Comparison of ENCODE assay signal across 1 cellular context in the genomic region with DNA sequence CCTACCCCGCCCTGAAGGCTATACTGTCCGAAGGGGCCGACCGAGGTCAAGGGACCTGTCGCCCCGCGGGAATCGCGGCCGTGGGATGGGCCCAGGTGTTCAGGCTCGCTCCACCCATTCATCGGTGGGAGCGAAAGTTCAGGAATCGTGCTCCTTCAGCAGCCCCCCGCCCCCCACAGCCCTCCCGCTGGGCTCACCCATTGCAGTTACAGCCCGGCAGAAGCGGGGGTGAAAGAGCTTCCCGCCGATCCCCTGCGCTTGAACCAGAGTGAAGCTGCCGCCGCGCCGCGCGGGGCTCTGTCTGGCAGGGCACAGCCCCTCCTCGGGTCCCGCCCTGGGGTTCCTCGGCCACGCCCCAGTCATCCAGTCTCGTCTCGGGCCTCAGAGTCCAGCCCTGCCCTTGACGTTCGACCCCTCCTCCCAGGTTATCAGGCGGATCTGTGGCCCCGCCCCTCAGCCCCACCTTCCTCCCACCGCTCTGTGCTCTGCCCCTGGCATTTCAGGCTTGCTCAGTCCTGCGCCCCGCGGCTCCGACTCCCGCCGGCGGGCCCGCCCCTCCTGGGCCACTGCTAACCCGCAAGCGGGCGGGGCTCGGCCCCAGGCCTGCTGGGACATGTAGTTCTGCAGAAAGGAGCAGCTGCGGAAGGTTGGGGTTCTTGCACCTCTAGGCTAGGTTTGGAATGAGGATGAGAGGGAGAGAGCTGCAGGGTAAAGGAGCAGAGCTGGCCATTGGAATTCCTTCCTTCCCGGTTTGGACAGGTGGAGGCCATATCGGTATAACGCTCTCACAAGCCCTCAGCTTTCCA.
TF ChIP-seq lines count a peak whose summit lies in the region.

A gene (minus strand): TSS at position 303 of the 806 bp plus-strand sequence. CDS start 3,955 bp downstream, outside the sequence.

TF ChIP-seq in HepG2, 621 proteins besides CTCF, POLR2A, EP300 and RAD21 (continued from another document and continues in another):
- TF ChIP-seq, protein P1, sequence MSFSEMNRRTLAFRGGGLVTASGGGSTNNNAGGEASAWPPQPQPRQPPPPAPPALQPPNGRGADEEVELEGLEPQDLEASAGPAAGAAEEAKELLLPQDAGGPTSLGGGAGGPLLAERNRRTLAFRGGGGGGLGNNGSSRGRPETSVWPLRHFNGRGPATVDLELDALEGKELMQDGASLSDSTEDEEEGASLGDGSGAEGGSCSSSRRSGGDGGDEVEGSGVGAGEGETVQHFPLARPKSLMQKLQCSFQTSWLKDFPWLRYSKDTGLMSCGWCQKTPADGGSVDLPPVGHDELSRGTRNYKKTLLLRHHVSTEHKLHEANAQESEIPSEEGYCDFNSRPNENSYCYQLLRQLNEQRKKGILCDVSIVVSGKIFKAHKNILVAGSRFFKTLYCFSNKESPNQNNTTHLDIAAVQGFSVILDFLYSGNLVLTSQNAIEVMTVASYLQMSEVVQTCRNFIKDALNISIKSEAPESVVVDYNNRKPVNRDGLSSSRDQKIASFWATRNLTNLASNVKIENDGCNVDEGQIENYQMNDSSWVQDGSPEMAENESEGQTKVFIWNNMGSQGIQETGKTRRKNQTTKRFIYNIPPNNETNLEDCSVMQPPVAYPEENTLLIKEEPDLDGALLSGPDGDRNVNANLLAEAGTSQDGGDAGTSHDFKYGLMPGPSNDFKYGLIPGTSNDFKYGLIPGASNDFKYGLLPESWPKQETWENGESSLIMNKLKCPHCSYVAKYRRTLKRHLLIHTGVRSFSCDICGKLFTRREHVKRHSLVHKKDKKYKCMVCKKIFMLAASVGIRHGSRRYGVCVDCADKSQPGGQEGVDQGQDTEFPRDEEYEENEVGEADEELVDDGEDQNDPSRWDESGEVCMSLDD (CRISPR knock-in tag; IDR thresholded peaks at IDR 0.05; ENCODE audit: borderline replicate concordance), result peak; percentile 76; the same call in 1 of the 2 replicates
- TF ChIP-seq, protein P2, sequence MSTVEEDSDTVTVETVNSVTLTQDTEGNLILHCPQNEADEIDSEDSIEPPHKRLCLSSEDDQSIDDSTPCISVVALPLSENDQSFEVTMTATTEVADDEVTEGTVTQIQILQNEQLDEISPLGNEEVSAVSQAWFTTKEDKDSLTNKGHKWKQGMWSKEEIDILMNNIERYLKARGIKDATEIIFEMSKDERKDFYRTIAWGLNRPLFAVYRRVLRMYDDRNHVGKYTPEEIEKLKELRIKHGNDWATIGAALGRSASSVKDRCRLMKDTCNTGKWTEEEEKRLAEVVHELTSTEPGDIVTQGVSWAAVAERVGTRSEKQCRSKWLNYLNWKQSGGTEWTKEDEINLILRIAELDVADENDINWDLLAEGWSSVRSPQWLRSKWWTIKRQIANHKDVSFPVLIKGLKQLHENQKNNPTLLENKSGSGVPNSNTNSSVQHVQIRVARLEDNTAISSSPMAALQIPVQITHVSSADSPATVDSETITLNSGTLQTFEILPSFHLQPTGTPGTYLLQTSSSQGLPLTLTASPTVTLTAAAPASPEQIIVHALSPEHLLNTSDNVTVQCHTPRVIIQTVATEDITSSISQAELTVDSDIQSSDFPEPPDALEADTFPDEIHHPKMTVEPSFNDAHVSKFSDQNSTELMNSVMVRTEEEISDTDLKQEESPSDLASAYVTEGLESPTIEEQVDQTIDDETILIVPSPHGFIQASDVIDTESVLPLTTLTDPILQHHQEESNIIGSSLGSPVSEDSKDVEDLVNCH (CRISPR knock-in tag; IDR thresholded peaks at IDR 0.05), result no peak
- TF ChIP-seq SMARCC2 (IDR thresholded peaks at IDR 0.05) (no peak), ZNF563 (CRISPR knock-in tag; IDR thresholded peaks at IDR 0.05) (0 out of 2 replicates have a peak, but pooled peaks have one; percentile 38), ZNF782 (CRISPR knock-in tag; IDR thresholded peaks at IDR 0.05; ENCODE audit: borderline replicate concordance) (peak; percentile 87; the same call in 1 of the 2 replicates), PCBP2 (optimal IDR thresholded peaks at IDR 0.05; ENCODE audit: low read depth, low read length, poor library complexity, severe bottlenecking) (no peak), JARID2 (CRISPR knock-in tag; IDR thresholded peaks at IDR 0.05; ENCODE audit: insufficient replicate concordance) (no peak), SMC3 (IDR thresholded peaks at IDR 0.05; ENCODE audit: low read length) (no peak), ZNF484 (CRISPR knock-in tag; IDR thresholded peaks at IDR 0.05; ENCODE audit: borderline replicate concordance, low read depth) (no peak), PHF5A (CRISPR knock-in tag; IDR thresholded peaks at IDR 0.05; ENCODE audit: low read depth, unreplicated experiment) (no peak), ZNF383 (CRISPR knock-in tag; IDR thresholded peaks at IDR 0.05; ENCODE audit: borderline replicate concordance) (no peak), SALL1 (CRISPR knock-in tag; IDR thresholded peaks at IDR 0.05) (peak; percentile 77), MXI1 (IDR thresholded peaks at IDR 0.05; ENCODE audit: borderline replicate concordance, low read depth, low read length) (peak; percentile 61; the same call in 1 of the 3 replicates), CBX5 (CRISPR knock-in tag; IDR thresholded peaks at IDR 0.05; ENCODE audit: borderline replicate concordance) (peak; percentile 11; the same call in 1 of the 2 replicates), ZNF790 (CRISPR knock-in tag; IDR thresholded peaks at IDR 0.05; ENCODE audit: borderline replicate concordance) (no peak; the same call in 1 of the 2 replicates), ZNF501 (CRISPR knock-in tag; IDR thresholded peaks at IDR 0.05) (peak; percentile 96), PHF21A (CRISPR knock-in tag; IDR thresholded peaks at IDR 0.05) (peak; percentile 90), NFATC3 (CRISPR knock-in tag; IDR thresholded peaks at IDR 0.05) (no peak), NAIF1 (CRISPR knock-in tag; IDR thresholded peaks at IDR 0.05; ENCODE audit: borderline replicate concordance) (0 out of 2 replicates have a peak, but pooled peaks have one; percentile 72), SATB2 (CRISPR knock-in tag; IDR thresholded peaks at IDR 0.05) (no peak; the same call in 1 of the 2 replicates), ZNF331 (CRISPR knock-in tag; IDR thresholded peaks at IDR 0.05) (peak; percentile 58; the same call in 1 of the 2 replicates), FOXK2 (IDR thresholded peaks at IDR 0.05) (no peak), ZBTB1 (CRISPR knock-in tag; IDR thresholded peaks at IDR 0.05; ENCODE audit: borderline replicate concordance) (no peak), ZNF30 (CRISPR knock-in tag; IDR thresholded peaks at IDR 0.05) (no peak), GPN1 (CRISPR knock-in tag; IDR thresholded peaks at IDR 0.05; ENCODE audit: borderline replicate concordance) (no peak), ZNF607 (CRISPR knock-in tag; IDR thresholded peaks at IDR 0.05; ENCODE audit: borderline replicate concordance) (peak; percentile 88; the same call in 1 of the 2 replicates), ZNF333 (CRISPR knock-in tag; IDR thresholded peaks at IDR 0.05; ENCODE audit: borderline replicate concordance) (no peak; the same call in 1 of the 2 replicates), ZSCAN22 (CRISPR knock-in tag; IDR thresholded peaks at IDR 0.05) (no peak; the same call in 1 of the 2 replicates), DPF2 (CRISPR knock-in tag; IDR thresholded peaks at IDR 0.05; ENCODE audit: borderline replicate concordance, low read depth) (no peak), ZNF44 (CRISPR knock-in tag; IDR thresholded peaks at IDR 0.05) (no peak), ZNF841 (CRISPR knock-in tag; IDR thresholded peaks at IDR 0.05; ENCODE audit: borderline replicate concordance) (no peak), RXRB (CRISPR knock-in tag; IDR thresholded peaks at IDR 0.05; ENCODE audit: borderline replicate concordance) (no peak; the same call in none of the 2 replicates), ZNF101 (CRISPR knock-in tag; IDR thresholded peaks at IDR 0.05; ENCODE audit: borderline replicate concordance, low read depth) (no peak), ZNF552 (CRISPR knock-in tag; IDR thresholded peaks at IDR 0.05; ENCODE audit: borderline replicate concordance) (no peak), HOXA5 (CRISPR knock-in tag; IDR thresholded peaks at IDR 0.05) (peak; percentile 48; the same call in 1 of the 2 replicates)
- TF ChIP-seq, protein P3, sequence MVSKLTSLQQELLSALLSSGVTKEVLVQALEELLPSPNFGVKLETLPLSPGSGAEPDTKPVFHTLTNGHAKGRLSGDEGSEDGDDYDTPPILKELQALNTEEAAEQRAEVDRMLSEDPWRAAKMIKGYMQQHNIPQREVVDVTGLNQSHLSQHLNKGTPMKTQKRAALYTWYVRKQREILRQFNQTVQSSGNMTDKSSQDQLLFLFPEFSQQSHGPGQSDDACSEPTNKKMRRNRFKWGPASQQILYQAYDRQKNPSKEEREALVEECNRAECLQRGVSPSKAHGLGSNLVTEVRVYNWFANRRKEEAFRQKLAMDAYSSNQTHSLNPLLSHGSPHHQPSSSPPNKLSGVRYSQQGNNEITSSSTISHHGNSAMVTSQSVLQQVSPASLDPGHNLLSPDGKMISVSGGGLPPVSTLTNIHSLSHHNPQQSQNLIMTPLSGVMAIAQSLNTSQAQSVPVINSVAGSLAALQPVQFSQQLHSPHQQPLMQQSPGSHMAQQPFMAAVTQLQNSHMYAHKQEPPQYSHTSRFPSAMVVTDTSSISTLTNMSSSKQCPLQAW (CRISPR knock-in tag; IDR thresholded peaks at IDR 0.05), result peak; percentile 92
- TF ChIP-seq, protein P4, sequence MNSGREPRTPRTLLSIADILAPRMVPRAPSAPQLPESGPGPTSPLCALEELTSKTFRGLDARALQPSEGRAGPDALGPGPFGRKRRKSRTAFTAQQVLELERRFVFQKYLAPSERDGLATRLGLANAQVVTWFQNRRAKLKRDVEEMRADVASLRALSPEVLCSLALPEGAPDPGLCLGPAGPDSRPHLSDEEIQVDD (CRISPR knock-in tag; IDR thresholded peaks at IDR 0.05; ENCODE audit: borderline replicate concordance), result no peak; the same call in 1 of the 2 replicates
- TF ChIP-seq, protein P5, sequence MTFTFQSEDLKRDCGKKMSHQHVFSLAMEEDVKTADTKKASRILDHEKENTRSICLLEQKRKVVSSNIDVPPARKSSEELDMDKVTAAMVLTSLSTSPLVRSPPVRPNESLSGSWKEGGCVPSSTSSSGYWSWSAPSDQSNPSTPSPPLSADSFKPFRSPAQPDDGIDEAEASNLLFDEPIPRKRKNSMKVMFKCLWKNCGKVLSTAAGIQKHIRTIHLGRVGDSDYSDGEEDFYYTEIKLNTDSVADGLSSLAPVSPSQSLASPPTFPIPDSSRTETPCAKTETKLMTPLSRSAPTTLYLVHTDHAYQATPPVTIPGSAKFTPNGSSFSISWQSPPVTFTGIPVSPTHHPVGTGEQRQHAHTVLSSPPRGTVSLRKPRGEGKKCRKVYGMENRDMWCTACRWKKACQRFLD (CRISPR knock-in tag; IDR thresholded peaks at IDR 0.05; ENCODE audit: borderline replicate concordance), result no peak
- TF ChIP-seq, protein P6, sequence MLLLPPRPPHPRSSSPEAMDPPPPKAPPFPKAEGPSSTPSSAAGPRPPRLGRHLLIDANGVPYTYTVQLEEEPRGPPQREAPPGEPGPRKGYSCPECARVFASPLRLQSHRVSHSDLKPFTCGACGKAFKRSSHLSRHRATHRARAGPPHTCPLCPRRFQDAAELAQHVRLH (CRISPR knock-in tag; IDR thresholded peaks at IDR 0.05; ENCODE audit: borderline replicate concordance, low read depth), result no peak; the same call in 1 of the 2 replicates
- TF ChIP-seq, protein P7, sequence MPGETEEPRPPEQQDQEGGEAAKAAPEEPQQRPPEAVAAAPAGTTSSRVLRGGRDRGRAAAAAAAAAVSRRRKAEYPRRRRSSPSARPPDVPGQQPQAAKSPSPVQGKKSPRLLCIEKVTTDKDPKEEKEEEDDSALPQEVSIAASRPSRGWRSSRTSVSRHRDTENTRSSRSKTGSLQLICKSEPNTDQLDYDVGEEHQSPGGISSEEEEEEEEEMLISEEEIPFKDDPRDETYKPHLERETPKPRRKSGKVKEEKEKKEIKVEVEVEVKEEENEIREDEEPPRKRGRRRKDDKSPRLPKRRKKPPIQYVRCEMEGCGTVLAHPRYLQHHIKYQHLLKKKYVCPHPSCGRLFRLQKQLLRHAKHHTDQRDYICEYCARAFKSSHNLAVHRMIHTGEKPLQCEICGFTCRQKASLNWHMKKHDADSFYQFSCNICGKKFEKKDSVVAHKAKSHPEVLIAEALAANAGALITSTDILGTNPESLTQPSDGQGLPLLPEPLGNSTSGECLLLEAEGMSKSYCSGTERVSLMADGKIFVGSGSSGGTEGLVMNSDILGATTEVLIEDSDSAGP (CRISPR knock-in tag; IDR thresholded peaks at IDR 0.05; ENCODE audit: borderline replicate concordance), result peak; percentile 65
- TF ChIP-seq, protein P8, sequence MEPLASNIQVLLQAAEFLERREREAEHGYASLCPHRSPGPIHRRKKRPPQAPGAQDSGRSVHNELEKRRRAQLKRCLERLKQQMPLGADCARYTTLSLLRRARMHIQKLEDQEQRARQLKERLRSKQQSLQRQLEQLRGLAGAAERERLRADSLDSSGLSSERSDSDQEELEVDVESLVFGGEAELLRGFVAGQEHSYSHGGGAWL (CRISPR knock-in tag; IDR thresholded peaks at IDR 0.05), result peak; percentile 10; the same call in 1 of the 2 replicates
- TF ChIP-seq, protein P9, sequence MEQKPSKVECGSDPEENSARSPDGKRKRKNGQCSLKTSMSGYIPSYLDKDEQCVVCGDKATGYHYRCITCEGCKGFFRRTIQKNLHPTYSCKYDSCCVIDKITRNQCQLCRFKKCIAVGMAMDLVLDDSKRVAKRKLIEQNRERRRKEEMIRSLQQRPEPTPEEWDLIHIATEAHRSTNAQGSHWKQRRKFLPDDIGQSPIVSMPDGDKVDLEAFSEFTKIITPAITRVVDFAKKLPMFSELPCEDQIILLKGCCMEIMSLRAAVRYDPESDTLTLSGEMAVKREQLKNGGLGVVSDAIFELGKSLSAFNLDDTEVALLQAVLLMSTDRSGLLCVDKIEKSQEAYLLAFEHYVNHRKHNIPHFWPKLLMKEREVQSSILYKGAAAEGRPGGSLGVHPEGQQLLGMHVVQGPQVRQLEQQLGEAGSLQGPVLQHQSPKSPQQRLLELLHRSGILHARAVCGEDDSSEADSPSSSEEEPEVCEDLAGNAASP (CRISPR knock-in tag; IDR thresholded peaks at IDR 0.05; ENCODE audit: borderline replicate concordance), result peak; percentile 59; the same call in 1 of the 2 replicates
- TF ChIP-seq, protein P10, sequence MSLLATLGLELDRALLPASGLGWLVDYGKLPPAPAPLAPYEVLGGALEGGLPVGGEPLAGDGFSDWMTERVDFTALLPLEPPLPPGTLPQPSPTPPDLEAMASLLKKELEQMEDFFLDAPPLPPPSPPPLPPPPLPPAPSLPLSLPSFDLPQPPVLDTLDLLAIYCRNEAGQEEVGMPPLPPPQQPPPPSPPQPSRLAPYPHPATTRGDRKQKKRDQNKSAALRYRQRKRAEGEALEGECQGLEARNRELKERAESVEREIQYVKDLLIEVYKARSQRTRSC (CRISPR knock-in tag; IDR thresholded peaks at IDR 0.05; ENCODE audit: low read depth), result no peak
- TF ChIP-seq, protein P11, sequence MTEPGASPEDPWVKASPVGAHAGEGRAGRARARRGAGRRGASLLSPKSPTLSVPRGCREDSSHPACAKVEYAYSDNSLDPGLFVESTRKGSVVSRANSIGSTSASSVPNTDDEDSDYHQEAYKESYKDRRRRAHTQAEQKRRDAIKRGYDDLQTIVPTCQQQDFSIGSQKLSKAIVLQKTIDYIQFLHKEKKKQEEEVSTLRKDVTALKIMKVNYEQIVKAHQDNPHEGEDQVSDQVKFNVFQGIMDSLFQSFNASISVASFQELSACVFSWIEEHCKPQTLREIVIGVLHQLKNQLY (CRISPR knock-in tag; IDR thresholded peaks at IDR 0.05), result no peak
- TF ChIP-seq, protein P12, sequence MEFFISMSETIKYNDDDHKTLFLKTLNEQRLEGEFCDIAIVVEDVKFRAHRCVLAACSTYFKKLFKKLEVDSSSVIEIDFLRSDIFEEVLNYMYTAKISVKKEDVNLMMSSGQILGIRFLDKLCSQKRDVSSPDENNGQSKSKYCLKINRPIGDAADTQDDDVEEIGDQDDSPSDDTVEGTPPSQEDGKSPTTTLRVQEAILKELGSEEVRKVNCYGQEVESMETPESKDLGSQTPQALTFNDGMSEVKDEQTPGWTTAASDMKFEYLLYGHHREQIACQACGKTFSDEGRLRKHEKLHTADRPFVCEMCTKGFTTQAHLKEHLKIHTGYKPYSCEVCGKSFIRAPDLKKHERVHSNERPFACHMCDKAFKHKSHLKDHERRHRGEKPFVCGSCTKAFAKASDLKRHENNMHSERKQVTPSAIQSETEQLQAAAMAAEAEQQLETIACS (CRISPR knock-in tag; IDR thresholded peaks at IDR 0.05), result no peak
